Comparison of ENCODE assay signal across 14 cellular contexts in genomic region chr6:124986146-124986545, GRCh38.
"Had no signal": no experiment of that assay in that cellular context is flagged by ENCODE, and none has a peak within 500 bp of the region (broad histone marks: within the 10 kb centered on the region; RNA-seq: fewer than 3 reads in every experiment).

No MANE protein-coding gene starts in this region.

- H3K9me3 ChIP-seq: neutrophil, prostate gland, right lobe of liver, suprapubic skin had no signal

- H3K27me3 ChIP-seq: neutrophil, right lobe of liver, suprapubic skin had no signal

- DNase-seq: activated CD4-positive, alpha-beta memory T cell treated with anti-CD3 and anti-CD28 coated beads, Interleukin-2, amount 10 ng/mL, durations not matched to agents 7 days and 5 days; activated CD4-positive, alpha-beta T cell treated with anti-CD3 and anti-CD28 coated beads for 36 hours; activated naive CD4-positive, alpha-beta T cell treated with anti-CD3 and anti-CD28 coated beads, Interleukin-2, amount 10 ng/mL, durations not matched to agents 7 days and 5 days; caudate nucleus; effector memory CD8-positive, alpha-beta T cell; hypothalamus; right lobe of liver; stimulated activated CD4-positive, alpha-beta T cell treated with anti-CD3 and anti-CD28 coated beads, Interleukin-12 subunit alpha, Interleukin-12 subunit beta, amount 100 ng/mL, for 4 hours; stimulated activated naive CD8-positive, alpha-beta T cell treated with anti-CD3 and anti-CD28 coated beads, Interleukin-15, Interleukin-2, amounts not matched to agents 100 U/mL and 50 U/mL, for 24 hours; T-helper 1 cell; WERI-Rb-1 had no signal

- H3K4me3 ChIP-seq: prostate gland, right lobe of liver, suprapubic skin had no signal

- H3K4me1 ChIP-seq: prostate gland, suprapubic skin had no signal

- H3K27ac ChIP-seq: neutrophil, prostate gland, right lobe of liver, suprapubic skin, WERI-Rb-1 had no signal

- ATAC-seq: activated CD4-positive, alpha-beta T cell treated with anti-CD3 and anti-CD28 coated beads for 36 hours; effector memory CD8-positive, alpha-beta T cell; right lobe of liver; stimulated activated naive CD8-positive, alpha-beta T cell treated with anti-CD3 and anti-CD28 coated beads, Interleukin-15, Interleukin-2, amounts not matched to agents 100 U/mL and 50 U/mL, for 24 hours had no signal

- H3K36me3 ChIP-seq: neutrophil, prostate gland, right lobe of liver, suprapubic skin had no signal
